9 cellular contexts compared by ENCODE assay signal in genomic region chr2:13485256-13485655, GRCh38.
"Had no signal": no experiment of that assay in that cellular context is flagged by ENCODE, and none has a peak within 500 bp of the region (broad histone marks: within the 10 kb centered on the region; RNA-seq: fewer than 3 reads in every experiment).

No MANE protein-coding gene starts in this region.

- H3K36me3 ChIP-seq: HAP-1 had no signal

- H3K27ac ChIP-seq: GM23248 had no signal

- H3K9me3 ChIP-seq: HAP-1 had no signal

- DNase-seq: GM23248, GOT3, H7, HFFc6, IMR-90, KG1 had no signal

- H3K4me3 ChIP-seq: GM23248, HAP-1, K562 had no signal

- FAIRE-seq: HTR-8/SVneo, K562 had no signal
